ENCODE assay signal across 1 cellular context in genomic region chr22:31055322-31056159, GRCh38.
A peak's percentile ranks its signal among the peaks of the same experiment; 100 is the strongest.
TF ChIP-seq lines count a peak whose summit lies in the region.

No MANE protein-coding gene starts in this region.

TF ChIP-seq in HepG2, 621 proteins besides CTCF, POLR2A, EP300 and RAD21 (continued from another document and continues in another):
- TF ChIP-seq, protein P1, sequence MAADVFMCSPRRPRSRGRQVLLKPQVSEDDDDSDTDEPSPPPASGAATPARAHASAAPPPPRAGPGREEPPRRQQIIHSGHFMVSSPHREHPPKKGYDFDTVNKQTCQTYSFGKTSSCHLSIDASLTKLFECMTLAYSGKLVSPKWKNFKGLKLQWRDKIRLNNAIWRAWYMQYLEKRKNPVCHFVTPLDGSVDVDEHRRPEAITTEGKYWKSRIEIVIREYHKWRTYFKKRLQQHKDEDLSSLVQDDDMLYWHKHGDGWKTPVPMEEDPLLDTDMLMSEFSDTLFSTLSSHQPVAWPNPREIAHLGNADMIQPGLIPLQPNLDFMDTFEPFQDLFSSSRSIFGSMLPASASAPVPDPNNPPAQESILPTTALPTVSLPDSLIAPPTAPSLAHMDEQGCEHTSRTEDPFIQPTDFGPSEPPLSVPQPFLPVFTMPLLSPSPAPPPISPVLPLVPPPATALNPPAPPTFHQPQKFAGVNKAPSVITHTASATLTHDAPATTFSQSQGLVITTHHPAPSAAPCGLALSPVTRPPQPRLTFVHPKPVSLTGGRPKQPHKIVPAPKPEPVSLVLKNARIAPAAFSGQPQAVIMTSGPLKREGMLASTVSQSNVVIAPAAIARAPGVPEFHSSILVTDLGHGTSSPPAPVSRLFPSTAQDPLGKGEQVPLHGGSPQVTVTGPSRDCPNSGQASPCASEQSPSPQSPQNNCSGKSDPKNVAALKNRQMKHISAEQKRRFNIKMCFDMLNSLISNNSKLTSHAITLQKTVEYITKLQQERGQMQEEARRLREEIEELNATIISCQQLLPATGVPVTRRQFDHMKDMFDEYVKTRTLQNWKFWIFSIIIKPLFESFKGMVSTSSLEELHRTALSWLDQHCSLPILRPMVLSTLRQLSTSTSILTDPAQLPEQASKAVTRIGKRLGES (CRISPR knock-in tag; IDR thresholded peaks at IDR 0.05; ENCODE audit: borderline replicate concordance), result peak; percentile 38; the same call in 1 of the 2 replicates
- TF ChIP-seq ZKSCAN1 (IDR thresholded peaks at IDR 0.05; ENCODE audit: low read length) (no peak), NKX3-1 (CRISPR knock-in tag; IDR thresholded peaks at IDR 0.05) (no peak; the same call in 1 of the 2 replicates), ZNF446 (CRISPR knock-in tag; IDR thresholded peaks at IDR 0.05) (no peak), EED (CRISPR knock-in tag; IDR thresholded peaks at IDR 0.05) (no peak), ATF7-NPFF (CRISPR knock-in tag; IDR thresholded peaks at IDR 0.05; ENCODE audit: low read depth) (peak; percentile 79; the same call in 1 of the 2 replicates), TAF1 (CRISPR knock-in tag; IDR thresholded peaks at IDR 0.05) (no peak; the same call in 1 of the 2 replicates), SETDB1 (CRISPR knock-in tag; IDR thresholded peaks at IDR 0.05; ENCODE audit: borderline replicate concordance) (no peak), ZMYM2 (CRISPR knock-in tag; IDR thresholded peaks at IDR 0.05) (peak; percentile 83), ZNF460 (CRISPR knock-in tag; IDR thresholded peaks at IDR 0.05; ENCODE audit: borderline replicate concordance) (peak; percentile 17; the same call in 1 of the 2 replicates), ERF (CRISPR knock-in tag; IDR thresholded peaks at IDR 0.05) (no peak; the same call in 1 of the 2 replicates), RFXANK (CRISPR knock-in tag; IDR thresholded peaks at IDR 0.05) (peak; percentile 51; the same call in 1 of the 2 replicates), ZNF775 (CRISPR knock-in tag; IDR thresholded peaks at IDR 0.05; ENCODE audit: borderline replicate concordance) (no peak), IRF2 (CRISPR knock-in tag; IDR thresholded peaks at IDR 0.05) (peak; percentile 93), PCBP1 (IDR thresholded peaks at IDR 0.05; ENCODE audit: borderline replicate concordance, low read depth, low read length) (0 out of 2 replicates have a peak, but pooled peaks have one; percentile 62), ZNF234 (CRISPR knock-in tag; conservative IDR thresholded peaks at IDR 0.05) (no peak), KAT7 (CRISPR knock-in tag; IDR thresholded peaks at IDR 0.05; ENCODE audit: borderline replicate concordance) (peak; percentile 41; the same call in 1 of the 2 replicates), ZC3H4 (CRISPR knock-in tag; IDR thresholded peaks at IDR 0.05; ENCODE audit: borderline replicate concordance) (no peak), ZC3H13 (CRISPR knock-in tag; IDR thresholded peaks at IDR 0.05) (no peak), ZMYM4 (CRISPR knock-in tag; IDR thresholded peaks at IDR 0.05) (peak; percentile 77), TARDBP (CRISPR knock-in tag; IDR thresholded peaks at IDR 0.05) (peak; percentile 79), PHB2 (IDR thresholded peaks at IDR 0.05; ENCODE audit: partially characterized antibody) (no peak), ZNF282 (IDR thresholded peaks at IDR 0.05; ENCODE audit: partially characterized antibody) (no peak), ZNF253 (CRISPR knock-in tag; IDR thresholded peaks at IDR 0.05; ENCODE audit: borderline replicate concordance) (peak; percentile 59; the same call in 1 of the 2 replicates), ZBTB1 (CRISPR knock-in tag; IDR thresholded peaks at IDR 0.05; ENCODE audit: borderline replicate concordance) (no peak), SRSF9 (IDR thresholded peaks at IDR 0.05; ENCODE audit: borderline replicate concordance, insufficient read depth, low read depth, low read length, poor library complexity, severe bottlenecking) (no peak), STAT6 (CRISPR knock-in tag; IDR thresholded peaks at IDR 0.05; ENCODE audit: borderline replicate concordance) (no peak), ZMYM3 (CRISPR knock-in tag; IDR thresholded peaks at IDR 0.05) (peak; percentile 100), CSRNP2 (CRISPR knock-in tag; conservative IDR thresholded peaks at IDR 0.05; ENCODE audit: low read depth) (no peak), CEBPG (CRISPR knock-in tag; IDR thresholded peaks at IDR 0.05) (peak; percentile 99), HOXA7 (CRISPR knock-in tag; IDR thresholded peaks at IDR 0.05) (no peak), MAF1 (CRISPR knock-in tag; IDR thresholded peaks at IDR 0.05; ENCODE audit: borderline replicate concordance) (peak; percentile 78; the same call in 1 of the 2 replicates), SCMH1 (CRISPR knock-in tag; IDR thresholded peaks at IDR 0.05; ENCODE audit: borderline replicate concordance) (no peak), ZNF703 (CRISPR knock-in tag; IDR thresholded peaks at IDR 0.05; ENCODE audit: borderline replicate concordance) (peak; percentile 66; the same call in 1 of the 2 replicates), PAX8 (CRISPR knock-in tag; IDR thresholded peaks at IDR 0.05; ENCODE audit: borderline replicate concordance) (no peak), NAIF1 (CRISPR knock-in tag; IDR thresholded peaks at IDR 0.05; ENCODE audit: borderline replicate concordance) (no peak), SKI (IDR thresholded peaks at IDR 0.05; ENCODE audit: partially characterized antibody) (peak; percentile 97), STAT5B (CRISPR knock-in tag; IDR thresholded peaks at IDR 0.05) (no peak), ZNF143 (CRISPR knock-in tag; IDR thresholded peaks at IDR 0.05) (peak; percentile 61; the same call in 1 of the 2 replicates)
- TF ChIP-seq, protein P2, sequence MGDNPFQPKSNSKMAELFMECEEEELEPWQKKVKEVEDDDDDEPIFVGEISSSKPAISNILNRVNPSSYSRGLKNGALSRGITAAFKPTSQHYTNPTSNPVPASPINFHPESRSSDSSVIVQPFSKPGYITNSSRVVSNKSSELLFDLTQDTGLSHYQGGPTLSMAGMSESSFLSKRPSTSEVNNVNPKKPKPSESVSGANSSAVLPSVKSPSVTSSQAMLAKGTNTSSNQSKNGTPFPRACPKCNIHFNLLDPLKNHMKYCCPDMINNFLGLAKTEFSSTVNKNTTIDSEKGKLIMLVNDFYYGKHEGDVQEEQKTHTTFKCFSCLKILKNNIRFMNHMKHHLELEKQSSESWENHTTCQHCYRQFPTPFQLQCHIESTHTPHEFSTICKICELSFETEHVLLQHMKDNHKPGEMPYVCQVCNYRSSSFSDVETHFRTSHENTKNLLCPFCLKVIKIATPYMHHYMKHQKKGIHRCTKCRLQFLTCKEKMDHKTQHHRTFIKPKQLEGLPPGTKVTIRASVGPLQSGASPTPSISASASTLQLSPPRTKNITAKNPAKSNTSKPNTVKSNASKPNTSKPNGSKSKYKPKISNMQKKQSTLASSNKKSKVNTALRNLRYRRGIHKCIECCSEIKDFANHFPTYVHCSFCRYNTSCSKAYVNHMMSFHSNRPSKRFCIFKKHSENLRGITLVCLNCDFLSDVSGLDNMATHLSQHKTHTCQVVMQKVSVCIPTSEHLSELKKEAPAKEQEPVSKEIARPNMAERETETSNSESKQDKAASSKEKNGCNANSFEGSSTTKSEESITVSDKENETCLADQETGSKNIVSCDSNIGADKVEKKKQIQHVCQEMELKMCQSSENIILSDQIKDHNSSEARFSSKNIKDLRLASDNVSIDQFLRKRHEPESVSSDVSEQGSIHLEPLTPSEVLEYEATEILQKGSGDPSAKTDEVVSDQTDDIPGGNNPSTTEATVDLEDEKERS (CRISPR knock-in tag; IDR thresholded peaks at IDR 0.05), result peak; percentile 67; the same call in 1 of the 2 replicates
- TF ChIP-seq, protein P3, sequence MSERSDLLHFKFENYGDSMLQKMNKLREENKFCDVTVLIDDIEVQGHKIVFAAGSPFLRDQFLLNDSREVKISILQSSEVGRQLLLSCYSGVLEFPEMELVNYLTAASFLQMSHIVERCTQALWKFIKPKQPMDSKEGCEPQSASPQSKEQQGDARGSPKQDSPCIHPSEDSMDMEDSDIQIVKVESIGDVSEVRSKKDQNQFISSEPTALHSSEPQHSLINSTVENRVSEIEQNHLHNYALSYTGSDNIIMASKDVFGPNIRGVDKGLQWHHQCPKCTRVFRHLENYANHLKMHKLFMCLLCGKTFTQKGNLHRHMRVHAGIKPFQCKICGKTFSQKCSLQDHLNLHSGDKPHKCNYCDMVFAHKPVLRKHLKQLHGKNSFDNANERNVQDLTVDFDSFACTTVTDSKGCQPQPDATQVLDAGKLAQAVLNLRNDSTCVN (CRISPR knock-in tag; IDR thresholded peaks at IDR 0.05; ENCODE audit: borderline replicate concordance), result peak; percentile 63; the same call in 1 of the 2 replicates
- TF ChIP-seq, protein P4, sequence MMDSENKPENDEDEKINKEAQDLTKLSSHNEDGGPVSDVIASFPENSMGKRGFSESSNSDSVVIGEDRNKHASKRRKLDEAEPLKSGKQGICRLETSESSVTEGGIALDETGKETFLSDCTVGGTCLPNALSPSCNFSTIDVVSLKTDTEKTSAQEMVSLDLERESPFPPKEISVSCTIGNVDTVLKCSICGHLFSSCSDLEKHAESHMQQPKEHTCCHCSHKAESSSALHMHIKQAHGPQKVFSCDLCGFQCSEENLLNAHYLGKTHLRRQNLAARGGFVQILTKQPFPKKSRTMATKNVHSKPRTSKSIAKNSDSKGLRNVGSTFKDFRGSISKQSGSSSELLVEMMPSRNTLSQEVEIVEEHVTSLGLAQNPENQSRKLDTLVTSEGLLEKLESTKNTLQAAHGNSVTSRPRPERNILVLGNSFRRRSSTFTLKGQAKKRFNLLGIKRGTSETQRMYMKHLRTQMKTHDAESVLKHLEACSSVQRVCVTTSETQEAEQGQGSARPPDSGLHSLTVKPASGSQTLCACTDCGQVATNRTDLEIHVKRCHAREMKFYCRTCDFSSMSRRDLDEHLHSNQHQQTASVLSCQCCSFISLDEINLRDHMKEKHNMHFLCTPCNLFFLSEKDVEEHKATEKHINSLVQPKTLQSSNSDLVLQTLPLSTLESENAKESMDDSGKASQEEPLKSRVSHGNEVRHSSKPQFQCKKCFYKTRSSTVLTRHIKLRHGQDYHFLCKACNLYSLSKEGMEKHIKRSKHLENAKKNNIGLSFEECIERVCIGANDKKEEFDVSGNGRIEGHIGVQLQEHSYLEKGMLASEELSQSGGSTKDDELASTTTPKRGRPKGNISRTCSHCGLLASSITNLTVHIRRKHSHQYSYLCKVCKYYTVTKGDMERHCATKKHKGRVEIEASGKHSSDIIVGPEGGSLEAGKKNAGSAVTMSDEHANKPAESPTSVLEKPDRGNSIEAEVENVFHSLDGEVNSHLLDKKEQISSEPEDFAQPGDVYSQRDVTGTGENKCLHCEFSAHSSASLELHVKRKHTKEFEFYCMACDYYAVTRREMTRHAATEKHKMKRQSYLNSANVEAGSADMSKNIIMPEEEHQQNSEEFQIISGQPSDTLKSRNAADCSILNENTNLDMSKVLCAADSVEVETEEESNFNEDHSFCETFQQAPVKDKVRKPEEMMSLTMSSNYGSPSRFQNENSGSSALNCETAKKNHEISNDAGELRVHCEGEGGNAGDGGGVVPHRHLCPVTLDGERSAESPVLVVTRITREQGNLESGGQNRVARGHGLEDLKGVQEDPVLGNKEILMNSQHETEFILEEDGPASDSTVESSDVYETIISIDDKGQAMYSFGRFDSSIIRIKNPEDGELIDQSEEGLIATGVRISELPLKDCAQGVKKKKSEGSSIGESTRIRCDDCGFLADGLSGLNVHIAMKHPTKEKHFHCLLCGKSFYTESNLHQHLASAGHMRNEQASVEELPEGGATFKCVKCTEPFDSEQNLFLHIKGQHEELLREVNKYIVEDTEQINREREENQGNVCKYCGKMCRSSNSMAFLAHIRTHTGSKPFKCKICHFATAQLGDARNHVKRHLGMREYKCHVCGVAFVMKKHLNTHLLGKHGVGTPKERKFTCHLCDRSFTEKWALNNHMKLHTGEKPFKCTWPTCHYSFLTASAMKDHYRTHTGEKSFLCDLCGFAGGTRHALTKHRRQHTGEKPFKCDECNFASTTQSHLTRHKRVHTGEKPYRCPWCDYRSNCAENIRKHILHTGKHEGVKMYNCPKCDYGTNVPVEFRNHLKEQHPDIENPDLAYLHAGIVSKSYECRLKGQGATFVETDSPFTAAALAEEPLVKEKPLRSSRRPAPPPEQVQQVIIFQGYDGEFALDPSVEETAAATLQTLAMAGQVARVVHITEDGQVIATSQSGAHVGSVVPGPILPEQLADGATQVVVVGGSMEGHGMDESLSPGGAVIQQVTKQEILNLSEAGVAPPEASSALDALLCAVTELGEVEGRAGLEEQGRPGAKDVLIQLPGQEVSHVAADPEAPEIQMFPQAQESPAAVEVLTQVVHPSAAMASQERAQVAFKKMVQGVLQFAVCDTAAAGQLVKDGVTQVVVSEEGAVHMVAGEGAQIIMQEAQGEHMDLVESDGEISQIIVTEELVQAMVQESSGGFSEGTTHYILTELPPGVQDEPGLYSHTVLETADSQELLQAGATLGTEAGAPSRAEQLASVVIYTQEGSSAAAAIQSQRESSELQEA (CRISPR knock-in tag; IDR thresholded peaks at IDR 0.05; ENCODE audit: not compliant biosample characterization), result no peak
- TF ChIP-seq, protein P5, sequence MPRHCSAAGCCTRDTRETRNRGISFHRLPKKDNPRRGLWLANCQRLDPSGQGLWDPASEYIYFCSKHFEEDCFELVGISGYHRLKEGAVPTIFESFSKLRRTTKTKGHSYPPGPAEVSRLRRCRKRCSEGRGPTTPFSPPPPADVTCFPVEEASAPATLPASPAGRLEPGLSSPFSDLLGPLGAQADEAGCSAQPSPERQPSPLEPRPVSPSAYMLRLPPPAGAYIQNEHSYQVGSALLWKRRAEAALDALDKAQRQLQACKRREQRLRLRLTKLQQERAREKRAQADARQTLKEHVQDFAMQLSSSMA (CRISPR knock-in tag; IDR thresholded peaks at IDR 0.05), result no peak
